Comparison of ENCODE assay signal across 10 cellular contexts in the genomic region with DNA sequence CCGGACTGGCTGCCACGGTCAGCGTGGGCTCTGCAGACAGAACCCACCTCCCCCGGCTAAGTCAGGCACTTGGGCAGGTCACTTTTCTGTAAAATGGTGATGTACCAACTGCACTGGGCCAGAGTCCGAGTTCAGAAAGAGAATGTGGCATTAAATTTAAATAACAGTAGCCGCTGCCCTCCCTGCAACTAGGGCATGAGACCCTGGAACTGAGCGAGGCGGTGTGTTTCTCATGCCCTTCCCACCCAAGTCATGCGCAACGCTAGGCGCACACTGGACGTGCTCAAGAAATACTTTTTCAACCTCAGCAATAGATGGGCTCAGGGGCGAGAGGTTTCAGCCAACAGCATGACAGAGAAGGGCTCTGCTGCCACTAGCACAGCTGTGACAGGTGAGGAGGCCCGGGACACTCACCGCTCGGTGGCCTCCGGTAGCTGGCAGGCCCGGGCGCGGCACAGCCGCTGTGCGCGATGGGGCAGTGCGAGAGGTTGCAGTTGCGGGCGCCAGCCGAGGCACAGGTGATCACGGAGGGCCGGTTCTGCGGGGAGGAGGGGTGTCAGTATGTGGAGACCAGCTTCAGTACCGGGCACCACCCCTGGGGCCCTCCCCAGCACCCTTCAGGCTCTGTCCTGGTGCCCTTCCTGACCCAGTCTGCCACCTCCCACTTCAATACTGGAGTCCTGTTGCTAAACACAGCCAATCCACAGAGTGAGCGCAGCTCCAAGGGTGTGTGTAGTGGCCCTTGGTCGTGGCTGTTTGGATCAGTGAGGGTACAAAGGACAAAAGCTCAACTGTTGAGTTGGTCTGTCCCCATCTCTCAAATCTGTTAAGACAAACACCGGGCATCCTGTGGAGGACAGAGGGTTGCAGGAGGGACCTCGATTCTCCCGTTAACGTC.
A peak's percentile ranks its signal among the peaks of the same experiment; 100 is the strongest.
DNase-seq lines count a peak whose midpoint lies in the region; ATAC-seq, FAIRE-seq and TF ChIP-seq lines count a peak whose summit lies in the region.
"Had no signal": no experiment of that assay in that cellular context is flagged by ENCODE, and none has a peak within 500 bp of the region (broad histone marks: within the 10 kb centered on the region; RNA-seq: fewer than 3 reads in every experiment).

No MANE protein-coding gene starts in this region.

- H4K91ac ChIP-seq in H1 (replicated peaks; ENCODE audit: insufficient read length, low read length): no peak overlapping the region

- no peak for TF ChIP-seq POLR2A in H1 (IDR thresholded peaks at IDR 0.05; ENCODE audit: control extremely low read depth in 1 of 2, low read depth in 2 of 2, low read length in 2 of 2)

- H3K4ac ChIP-seq in H1 (replicated peaks; ENCODE audit: insufficient read length, low read depth, low read length): no peak overlapping the region

- peaks cover 12 to 21% of the 10 kb centered on the region in 2 experiments for H4K20me1 ChIP-seq in H1 (replicated peaks in 1 of 2; ENCODE audit: control insufficient read depth in 1 of 2, insufficient read depth in 2 of 2, low read length in 2 of 2)

- CTCF ChIA-PET in H1 (lab: Charles Lee; ENCODE audit: partially characterized antibody): interaction anchor here (1.0 to 1.1 kb wide), 2 partner anchors 21 to 24 kb away, joined by 3 to 5 read pairs; no protein-coding TSS in a partner anchor

- TF ChIP-seq EP300 in H1 (IDR thresholded peaks at IDR 0.05; ENCODE audit: borderline replicate concordance in 1 of 2, low read depth in 2 of 2, low read length in 2 of 2): no peak

- no peak overlapping the region for H3K9ac ChIP-seq in H1 (replicated peaks in 1 of 4; ENCODE audit: extremely low read depth in 1 of 4, low read depth in 3 of 4, low read length in 3 of 4)

- no peak overlapping the region for H3K14ac ChIP-seq in H1 (ENCODE audit: insufficient read length)

- H3K18ac ChIP-seq in H1 (ENCODE audit: extremely low read depth, low read length): no peak overlapping the region; the same call in 1 of the 2 replicates

- H2BK120ac ChIP-seq in H1 (replicated peaks; ENCODE audit: low read depth, low read length): no peak overlapping the region

- H3K4me2 ChIP-seq in H1 (ENCODE audit: insufficient read depth in 1 of 2, low read depth in 2 of 2, low read length in 2 of 2): no peak overlapping the region

- ATAC-seq in left colon: no peak

- POLR2A ChIA-PET in H1 (lab: Charles Lee; ENCODE audit: partially characterized antibody): interaction anchor here (1.1 kb wide), 1 partner anchor 66 kb away, joined by 3 read pairs; no protein-coding TSS in a partner anchor

- H2AFZ ChIP-seq in H1 (ENCODE audit: low read length): no peak overlapping the region

- H3K4me1 ChIP-seq in H1 (replicated peaks in 1 of 4; ENCODE audit: control insufficient read depth in 3 of 4, insufficient read depth in 4 of 4, low read length in 3 of 4) (peaks cover 0 to 9% (median 0%) of the 10 kb centered on the region in 4 experiments; a peak in 2 of 7 replicates), mesodermal cell (ENCODE audit: control insufficient read depth, insufficient read depth, low read length, poor library complexity, severe bottlenecking) (peaks cover 37% of the 10 kb centered on the region)

- WGBS in H1 (ENCODE audit: extremely low coverage in 1 of 2, insufficient coverage in 1 of 2, insufficient read length in 1 of 2, insufficient replicate concordance in 2 of 2, low coverage in 1 of 2, low lambda C conversion rate in 2 of 2, missing lambda C conversion rate in 1 of 2), 2 experiments: 90% methylated on average over 37 of the region's 37 CpGs; no CpG with 5 or more reads in 1 of the 2 experiments
- WGBS in mesodermal cell (ENCODE audit: insufficient coverage in 2 of 2), 2 experiments: 92 to 93% methylated on average over 31 to 33 of the region's 37 CpGs

- 0 out of 2 replicates have a peak overlapping the region, but pooled peaks have one; percentile 44 for H2BK5ac ChIP-seq in H1 (ENCODE audit: low read depth, low read length)

- H3K79me1 ChIP-seq in H1 (ENCODE audit: low read depth, low read length): peaks cover 12% of the 10 kb centered on the region

- H4K5ac ChIP-seq in H1 (ENCODE audit: insufficient read length, low read depth, low read length): no peak overlapping the region

- intact Hi-C loops in left colon (cut with DNase I, micrococcal nuclease): no loop called here

- no peak overlapping the region for H3K4me3 ChIP-seq in H1 (ENCODE audit: extremely low read depth in 1 of 4, insufficient read depth in 2 of 4, low read depth in 3 of 4, low read length in 4 of 4)
- no peak overlapping the region for H3K4me3 ChIP-seq in mesodermal cell (ENCODE audit: extremely low read depth, insufficient read depth, low read length, poor library complexity, severe bottlenecking)

- H3K27ac ChIP-seq in VCaP: peak overlapping the region; percentile 11
- H3K27ac ChIP-seq in H1 (ENCODE audit: low read depth, low read length): no peak overlapping the region
- H3K27ac ChIP-seq in mesodermal cell (ENCODE audit: low read depth, low read length, severe bottlenecking): peak overlapping the region; percentile 41
- H3K27ac ChIP-seq in temporal lobe (ENCODE audit: low read depth, low read length): peak overlapping the region; percentile 72
- H3K27ac ChIP-seq: neutrophil had no signal

- H3K56ac ChIP-seq in H1 (replicated peaks; ENCODE audit: insufficient read length, low read depth, low read length): no peak overlapping the region

- no peaks in the 10 kb centered on the region for H3K27me3 ChIP-seq in H1 (replicated peaks in 1 of 4; ENCODE audit: control insufficient read depth in 3 of 4, extremely low read depth in 1 of 4, insufficient read depth in 3 of 4, low read length in 3 of 4)
- H3K27me3 ChIP-seq: neutrophil had no signal

- no peak for TF ChIP-seq CTCF in VCaP (conservative IDR thresholded peaks at IDR 0.05)
- no peak for TF ChIP-seq CTCF in H1 (IDR thresholded peaks at IDR 0.05; ENCODE audit: control extremely low read depth in 1 of 3, insufficient read depth in 1 of 3, low read depth in 1 of 3, low read length in 3 of 3)

- no peak overlapping the region for H2BK20ac ChIP-seq in H1 (ENCODE audit: low read length)

- no peaks in the 10 kb centered on the region for H3K23me2 ChIP-seq in H1 (ENCODE audit: low read depth, low read length)

- no peak overlapping the region for H4K8ac ChIP-seq in H1 (ENCODE audit: extremely low read depth, insufficient read depth, low read length)

- H3K36me3 ChIP-seq in H1 (ENCODE audit: control insufficient read depth in 2 of 4, insufficient read depth in 4 of 4, low read length in 3 of 4): peaks cover 0 to 17% (median 1%) of the 10 kb centered on the region in 4 experiments; a peak in 4 of 8 replicates
- H3K36me3 ChIP-seq in mesodermal cell (ENCODE audit: control insufficient read depth, insufficient read depth, low read length): peaks cover 95% of the 10 kb centered on the region

- H2AK5ac ChIP-seq in H1 (ENCODE audit: low read depth, low read length): no peak overlapping the region; the same call in 1 of the 2 replicates

- no peak overlapping the region for H2BK15ac ChIP-seq in H1 (ENCODE audit: low read length)

- no peak for TF ChIP-seq RAD21 in H1 (IDR thresholded peaks at IDR 0.05 in 1 of 2, conservative IDR thresholded peaks at IDR 0.05 in 1 of 2; ENCODE audit: low read depth in 2 of 2, low read length in 2 of 2)

- H3K79me2 ChIP-seq in H1 (ENCODE audit: control insufficient read depth in 1 of 2, insufficient read depth in 2 of 2, low read length in 2 of 2): no peaks in the 10 kb centered on the region; a peak in 1 of 4 replicates

- no peaks in the 10 kb centered on the region for H3K9me3 ChIP-seq in H1 (ENCODE audit: insufficient read depth in 2 of 2, low read depth in 1 of 2, low read length in 1 of 2)
- H3K9me3 ChIP-seq in mesodermal cell (ENCODE audit: control insufficient read depth, low read length): no peaks in the 10 kb centered on the region
- H3K9me3 ChIP-seq: neutrophil had no signal

- no peak for DNase-seq in H1 (ENCODE audit: low read depth in 1 of 2, low spot score in 2 of 2)
- no peak for DNase-seq in DMS 273 (lab: John Stamatoyannopoulos, UW; ENCODE audit: unreplicated experiment)
- DNase-seq in effector CD8-positive, alpha-beta T cell (lab: John Stamatoyannopoulos, UW): no peak
- DNase-seq in left colon: no peak
- no peak for DNase-seq in T1000 (lab: John Stamatoyannopoulos, UW)
- DNase-seq: erythroblast had no signal

- no peak for FAIRE-seq in H1 (lab: Jason Lieb, UNC)

- no peak overlapping the region; the same call in 1 of the 2 replicates for H2BK12ac ChIP-seq in H1 (ENCODE audit: low read depth, low read length)

- no peak overlapping the region for H3K23ac ChIP-seq in H1 (ENCODE audit: insufficient read length)

TF ChIP-seq in H1, 55 proteins besides CTCF, POLR2A, EP300 and RAD21:
- TF ChIP-seq RNF2 (IDR thresholded peaks at IDR 0.05; ENCODE audit: borderline replicate concordance, low read depth, low read length, missing control alignments, poor library complexity, severe bottlenecking) (no peak), SP1 (IDR thresholded peaks at IDR 0.05; ENCODE audit: low read depth, low read length) (no peak), CHD1 (IDR thresholded peaks at IDR 0.05; ENCODE audit: low read depth, low read length) (no peak)
- TF ChIP-seq, protein P1, sequence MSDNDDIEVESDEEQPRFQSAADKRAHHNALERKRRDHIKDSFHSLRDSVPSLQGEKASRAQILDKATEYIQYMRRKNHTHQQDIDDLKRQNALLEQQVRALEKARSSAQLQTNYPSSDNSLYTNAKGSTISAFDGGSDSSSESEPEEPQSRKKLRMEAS (IDR thresholded peaks at IDR 0.05): no peak
TF ChIP-seq in H1: peak in this region for 0.
